In genomic region chr12:123923038-123923437, GRCh38 we compare ENCODE assay signal across 7 cellular contexts.
"Had no signal": no experiment of that assay in that cellular context is flagged by ENCODE, and none has a peak within 500 bp of the region (broad histone marks: within the 10 kb centered on the region; RNA-seq: fewer than 3 reads in every experiment).

No MANE protein-coding gene starts in this region.

- ATAC-seq: GM23338 had no signal

- H3K4me2 ChIP-seq: GM23338 had no signal

- H2AFZ ChIP-seq: GM23338 had no signal

- H3K4me3 ChIP-seq: GM23338 had no signal

- DNase-seq: H9, HCEC 1CT, KG1 had no signal

- FAIRE-seq: H1, H54, HTR-8/SVneo had no signal
